In the genomic region with DNA sequence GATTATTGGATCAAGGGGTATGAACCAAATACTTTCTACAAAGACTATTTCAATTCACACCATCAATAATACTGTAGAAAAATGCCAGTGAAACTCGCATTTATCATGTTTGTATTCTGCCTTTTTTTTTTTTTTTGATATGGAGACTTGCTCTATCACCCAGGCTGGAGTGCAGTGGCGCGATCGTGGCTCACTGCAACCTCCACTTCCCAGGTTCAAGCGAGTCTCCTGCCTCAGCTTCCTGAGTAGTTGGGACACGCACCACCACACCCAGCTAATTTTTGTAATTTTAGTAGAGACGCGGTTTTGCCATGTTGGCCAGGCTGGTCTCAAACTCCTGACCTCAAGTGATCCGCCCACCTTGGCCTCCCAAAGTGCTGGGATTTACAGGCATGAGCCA, we compare ENCODE assay signal across 3 cellular contexts. TPM values are rescaled to one million over a fixed set of nuclear protein-coding genes. Genes with fewer than 3 reads are reported as not detected.
"Had no signal": no experiment of that assay in that cellular context is flagged by ENCODE, and none has a peak within 500 bp of the region (broad histone marks: within the 10 kb centered on the region; RNA-seq: fewer than 3 reads in every experiment).

No MANE protein-coding gene starts in this region.

RNA-seq across cellular contexts. Expression of a gene that starts 56.4 kb away (rescaled TPM):
- total RNA-seq: activated CD4-positive, alpha-beta T cell treated with anti-CD3 and anti-CD28 coated beads for 36 hours; activated CD8-positive, alpha-beta memory T cell treated with anti-CD3 and anti-CD28 coated beads for 36 hours; activated naive CD4-positive, alpha-beta T cell treated with anti-CD3 and anti-CD28 coated beads for 36 hours had no signal
